ENCODE assay signal across 8 cellular contexts in the genomic region with DNA sequence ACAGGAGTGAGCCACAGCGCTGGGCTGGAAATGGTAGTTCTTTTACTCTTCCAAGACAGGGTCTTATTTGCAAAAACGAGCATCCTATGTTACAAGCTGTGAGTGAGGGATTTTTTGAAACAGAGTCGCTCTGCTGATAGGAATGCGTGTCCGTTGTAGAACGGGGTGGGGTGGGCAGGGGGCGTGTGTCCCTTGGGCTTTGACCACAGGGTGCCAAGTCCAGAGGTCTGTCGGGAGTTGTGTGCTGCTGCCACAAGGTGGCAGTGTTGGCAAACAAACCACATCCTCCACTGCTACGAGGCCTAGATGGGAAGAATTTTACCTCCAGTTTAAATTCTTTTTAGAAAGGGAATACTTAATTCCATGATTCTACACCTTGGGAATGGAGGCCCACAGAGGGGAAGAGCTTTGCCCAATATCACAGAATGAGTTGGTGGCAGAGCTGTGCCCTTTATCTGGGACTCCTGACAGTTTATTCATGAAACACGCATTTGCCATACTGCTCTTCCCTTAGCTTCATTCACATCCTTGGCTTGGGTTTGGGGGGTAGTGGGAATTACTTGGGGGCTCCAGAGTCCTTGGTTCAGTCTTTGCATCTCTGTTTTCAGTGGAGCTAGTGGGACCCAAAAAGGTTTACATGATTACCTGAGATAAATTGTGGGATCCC. TPM values are rescaled to one million over a fixed set of nuclear protein-coding genes. Genes with fewer than 3 reads are reported as not detected.
DNase-seq lines count a peak whose midpoint lies in the region; ATAC-seq and TF ChIP-seq lines count a peak whose summit lies in the region.

No MANE protein-coding gene starts in this region.

- intact Hi-C loops in head of caudate nucleus (cut with DNase I), result loop anchor here (2.0 kb wide), 1 partner anchor 96 kb away; no protein-coding TSS in a partner anchor
- intact Hi-C loops in posterior vena cava (cut with DNase I), result loop anchor here in 1 of 2 donors (1.0 to 10.0 kb wide), 2 partner anchors 101 to 178 kb away; partner anchors contain the start of gene SOST
- intact Hi-C loops in aorta (cut with DNase I), result loop anchor here (1.0 to 5.0 kb wide), 3 partner anchors 97 to 186 kb away; partner anchors contain the start of gene SOST (in 1 of the 2)

- H3K79me2 ChIP-seq in SK-N-SH (ENCODE audit: insufficient read depth), result no peaks in the 10 kb centered on the region

- no peak for TF ChIP-seq EP300 in SK-N-SH (IDR thresholded peaks at IDR 0.05; ENCODE audit: borderline replicate concordance in 1 of 2, low read depth in 1 of 2, low read length in 1 of 2)

- H3K9me3 ChIP-seq in SK-N-SH (no peaks in the 10 kb centered on the region), aorta (ENCODE audit: control insufficient read depth, low read length) (no peaks in the 10 kb centered on the region)

- H3F3A ChIP-seq in SK-N-SH (replicated peaks; ENCODE audit: insufficient read depth), result peaks cover 4% of the 10 kb centered on the region

- H3K4me3 ChIP-seq in SK-N-SH (ENCODE audit: low read depth in 2 of 2, low read length in 1 of 2), result no peak overlapping the region; a peak in 1 of 4 replicates
- H3K4me3 ChIP-seq in aorta (ENCODE audit: low read length in 2 of 2), result no peak overlapping the region

- POLR2A ChIA-PET in SK-N-SH (lab: Yijun Ruan, JAX), result interaction anchor here (1.2 kb wide), 1 partner anchor 97 kb away, joined by 4 read pairs; no protein-coding TSS in a partner anchor

- H3K36me3 ChIP-seq in SK-N-SH (replicated peaks in 1 of 2; ENCODE audit: control insufficient read depth in 1 of 2, insufficient read depth in 2 of 2, low read length in 1 of 2), result no peaks in the 10 kb centered on the region
- no peaks in the 10 kb centered on the region for H3K36me3 ChIP-seq in aorta (ENCODE audit: control insufficient read depth in 1 of 2, insufficient read depth in 2 of 2, low read length in 1 of 2)

- H3K27ac ChIP-seq in SK-N-SH (ENCODE audit: low read depth in 2 of 2, low read length in 1 of 2), result no peak overlapping the region
- no peak overlapping the region for H3K27ac ChIP-seq in aorta (ENCODE audit: low read depth in 1 of 2, low read length in 2 of 2)

- H3K4me1 ChIP-seq in SK-N-SH (ENCODE audit: control insufficient read depth in 1 of 2, insufficient read depth in 2 of 2, low read depth in 1 of 2, low read length in 1 of 2) (peaks cover 10% of the 10 kb centered on the region in 2 experiments; a peak in 2 of 4 replicates), aorta (ENCODE audit: control insufficient read depth in 1 of 2, insufficient read depth in 2 of 2, low read length in 2 of 2) (no peaks in the 10 kb centered on the region)

- 20% methylated on average over 10 of the region's 10 CpGs for WGBS in SK-N-SH (ENCODE audit: low lambda C conversion rate)
- WGBS in aorta, 2 donors, result 15% methylated on average over 10 of the region's 10 CpGs

- ATAC-seq in aorta (ENCODE audit: low FRiP score), result peak; percentile 84
- no peak for ATAC-seq in HG02938 (IDR thresholded peaks at IDR 0.05; ENCODE audit: unreplicated experiment)

- TF ChIP-seq CTCF in SK-N-SH (IDR thresholded peaks at IDR 0.05), result peak; percentile 90

- no peak overlapping the region for H3K9ac ChIP-seq in SK-N-SH

- no peaks in the 10 kb centered on the region for H3K9me2 ChIP-seq in SK-N-SH

- H2AFZ ChIP-seq in SK-N-SH (ENCODE audit: low read depth), result no peak overlapping the region

- TF ChIP-seq RAD21 in SK-N-SH (IDR thresholded peaks at IDR 0.05; ENCODE audit: low read length), result peak; percentile 97

- no peaks in the 10 kb centered on the region for H4K20me1 ChIP-seq in SK-N-SH (ENCODE audit: insufficient read depth)

- CTCF ChIA-PET in SK-N-SH (lab: Yijun Ruan, JAX), result interaction anchor here (0.6 to 10.5 kb wide), 69 partner anchors 8 to 280 kb away, joined by 3 to 97 read pairs (median 5); partner anchors contain the start of genes ARL4D, CD300LG, ETV4 and SOST

- H3K27me3 ChIP-seq in SK-N-SH (ENCODE audit: insufficient read depth), result no peaks in the 10 kb centered on the region
- H3K27me3 ChIP-seq in aorta (ENCODE audit: control insufficient read depth in 1 of 2, insufficient read depth in 2 of 2, low read length in 1 of 2), result no peaks in the 10 kb centered on the region

- H3K4me2 ChIP-seq in SK-N-SH, result no peak overlapping the region

- DNase-seq in EH (ENCODE audit: low read depth) (peak; percentile 75), M059J (ENCODE audit: low read depth) (peak; percentile 69), SK-N-SH (peak; percentile 83), head of caudate nucleus (peak; percentile 26 to 88 (median 75)), posterior vena cava (ENCODE audit: low spot score) (peak; percentile 89), aorta (peak; percentile 74 to 89)
- peak; percentile 68 for DNase-seq in activated naive CD4-positive, alpha-beta T cell treated with Interleukin-2 at 50 U/mL for 16 hours

TF ChIP-seq in SK-N-SH, 30 proteins besides CTCF, POLR2A, EP300 and RAD21:
- TF ChIP-seq YY1 (IDR thresholded peaks at IDR 0.05; ENCODE audit: low read depth), result no peak
- TF ChIP-seq USF2 (IDR thresholded peaks at IDR 0.05; ENCODE audit: borderline replicate concordance, low read depth, low read length), result no peak
- TF ChIP-seq NRF1 (IDR thresholded peaks at IDR 0.05; ENCODE audit: low read depth, low read length), result 0 out of 2 replicates have a peak, but pooled peaks have one; percentile 15
- TF ChIP-seq JUND (IDR thresholded peaks at IDR 0.05), result no peak
- TF ChIP-seq SMC3 (IDR thresholded peaks at IDR 0.05; ENCODE audit: low read depth, low read length), result peak; percentile 97

RNA-seq across cellular contexts. Expression of gene ETV4, which starts 30.6 kb away (rescaled TPM):
- total RNA-seq in M059J (2014; rRNA removed; shearing (Covaris generic)), result 4.2 and 6.9 TPM in 2 replicates
- polyA plus RNA-seq in SK-N-SH (2012; rRNA removed) (27.3 and 33.2 TPM in 2 replicates), aorta (1 to 10 TPM in 1 of 2 donors, under 1 TPM in 1; 0.50 to 5.8 TPM)
- 12.5 and 20.4 TPM in 2 replicates for polyA plus RNA-seq in SK-N-SH (2012; cell fraction: cytosol; rRNA removed)
- polyA plus RNA-seq in SK-N-SH (2012; cell fraction: nucleus; rRNA removed), result 58.0 and 63.3 TPM in 2 replicates
- total RNA-seq in posterior vena cava (1 to 10 TPM in 1 of 2 donors, under 1 TPM in 1; 0.48 to 1.3 TPM), aorta (1 to 10 TPM; 1.1 to 2.3 TPM)
